In the genomic region with DNA sequence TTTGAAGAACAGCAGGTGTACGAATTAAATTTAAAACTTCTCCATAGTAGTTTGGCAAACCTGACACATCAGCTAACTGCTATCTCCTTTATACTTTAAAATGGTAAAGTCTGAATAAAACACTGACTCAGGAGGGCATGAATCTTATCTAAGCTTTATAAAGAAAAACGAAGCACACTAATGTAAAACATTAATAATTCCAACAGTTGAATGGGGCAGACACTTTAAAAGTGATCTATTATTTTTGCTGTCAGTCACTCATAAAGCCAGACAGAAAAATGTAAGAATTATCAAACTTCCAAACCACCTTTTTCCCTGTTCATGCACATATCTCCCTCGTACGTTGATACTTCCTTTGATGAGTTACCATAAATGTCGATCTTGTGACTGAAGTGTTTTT, we compare ENCODE assay signal across 10 cellular contexts. TPM values are rescaled to one million over a fixed set of nuclear protein-coding genes. Genes with fewer than 3 reads are reported as not detected.
A peak's percentile ranks its signal among the peaks of the same experiment; 100 is the strongest.
DNase-seq lines count a peak whose midpoint lies in the region; ATAC-seq, FAIRE-seq and TF ChIP-seq lines count a peak whose summit lies in the region.
"Had no signal": no experiment of that assay in that cellular context is flagged by ENCODE, and none has a peak within 500 bp of the region (broad histone marks: within the 10 kb centered on the region; RNA-seq: fewer than 3 reads in every experiment).

No MANE protein-coding gene starts in this region.

- peak overlapping the region; percentile 3 for H3K27ac Mint-ChIP-seq in activated CD4-positive, alpha-beta memory T cell treated with anti-CD3 and anti-CD28 coated beads for 36 hours

- DNase-seq in HL-60 (ENCODE audit: low read depth in 1 of 2, low spot score in 1 of 2): no peak
- DNase-seq in activated CD4-positive, alpha-beta memory T cell treated with anti-CD3 and anti-CD28 coated beads for 36 hours: no peak
- DNase-seq in fibroblast of villous mesenchyme (ENCODE audit: low read depth): no peak
- no peak for DNase-seq in GM12892 (ENCODE audit: insufficient read length)
- no peak for DNase-seq in 8988T
- DNase-seq: anterior cingulate cortex, RPMI8226 had no signal

- H3K27me3 ChIP-seq in HL-60 (ENCODE audit: insufficient read depth, poor library complexity, severe bottlenecking): no peaks in the 10 kb centered on the region

- H3K4me3 ChIP-seq in HL-60 (replicated peaks; ENCODE audit: insufficient read depth, low read length) (peak overlapping the region; percentile 79), fibroblast of villous mesenchyme (ENCODE audit: low read depth, low read length) (peak overlapping the region; percentile 100), skin epidermis (peak overlapping the region in 5 of 7 experiments; percentile 59 to 88 (median 83))

- ATAC-seq in GM21619 (IDR thresholded peaks at IDR 0.05; ENCODE audit: unreplicated experiment): no peak
- ATAC-seq: left lobe of liver had no signal

- H3K27ac ChIP-seq in HL-60 (replicated peaks) (no peak overlapping the region), skin epidermis (peak overlapping the region in 1 of 21 experiments; percentile 99)

- no peaks in the 10 kb centered on the region for H3K27me3 Mint-ChIP-seq in activated CD4-positive, alpha-beta memory T cell treated with anti-CD3 and anti-CD28 coated beads for 36 hours

- POLR2A ChIA-PET in activated CD4-positive, alpha-beta memory T cell treated with anti-CD3 and anti-CD28 coated beads for 36 hours (lab: Charles Lee): interaction anchor here (0.6 kb wide), 1 partner anchor 211 kb away, joined by 4 read pairs; no protein-coding TSS in a partner anchor

- no peak for FAIRE-seq in GM12892 (lab: Jason Lieb, UNC)

- CTCF ChIA-PET in activated CD4-positive, alpha-beta memory T cell treated with anti-CD3 and anti-CD28 coated beads for 36 hours (lab: Charles Lee): no interaction called here

- TF ChIP-seq POLR2A in GM12892 (IDR thresholded peaks at IDR 0.05; ENCODE audit: low read depth, low read length): no peak

- H3K9me3 Mint-ChIP-seq in activated CD4-positive, alpha-beta memory T cell treated with anti-CD3 and anti-CD28 coated beads for 36 hours: no peaks in the 10 kb centered on the region

- TF ChIP-seq CTCF in HL-60 (IDR thresholded peaks at IDR 0.05; ENCODE audit: insufficient read depth, low read length) (no peak), fibroblast of villous mesenchyme (IDR thresholded peaks at IDR 0.05; ENCODE audit: insufficient read depth, low read depth, low read length) (no peak)

- peaks cover 48% of the 10 kb centered on the region for H3K4me1 Mint-ChIP-seq in activated CD4-positive, alpha-beta memory T cell treated with anti-CD3 and anti-CD28 coated beads for 36 hours (ENCODE audit: low read depth)

- intact Hi-C loops in activated CD4-positive, alpha-beta memory T cell treated with anti-CD3 and anti-CD28 coated beads for 36 hours (cut with micrococcal nuclease): no loop called here

- H3K36me3 Mint-ChIP-seq in activated CD4-positive, alpha-beta memory T cell treated with anti-CD3 and anti-CD28 coated beads for 36 hours: peaks cover 15% of the 10 kb centered on the region

- peak overlapping the region; percentile 23 for H3K4me3 Mint-ChIP-seq in activated CD4-positive, alpha-beta memory T cell treated with anti-CD3 and anti-CD28 coated beads for 36 hours

RNA-seq across cellular contexts. Expression of a gene that starts 2.6 kb away (rescaled TPM):
- 10 to 100 TPM; 66.6 to 68.8 TPM for total RNA-seq in activated CD4-positive, alpha-beta memory T cell treated with anti-CD3 and anti-CD28 coated beads for 36 hours
- 365 and 531 TPM in 2 replicates for total RNA-seq in fibroblast of villous mesenchyme
- polyA plus RNA-seq in GM12892 (2012; ENCODE audit: missing spikeins): 83.8 TPM

RNA-seq across cellular contexts. Expression of a gene that starts 38.5 kb away (rescaled TPM):
- 10 to 100 TPM; 20.7 to 21.9 TPM for total RNA-seq in activated CD4-positive, alpha-beta memory T cell treated with anti-CD3 and anti-CD28 coated beads for 36 hours
- total RNA-seq in fibroblast of villous mesenchyme: 19.0 and 25.0 TPM in 2 replicates
- polyA plus RNA-seq in GM12892 (2012; ENCODE audit: missing spikeins): 7.6 TPM

RNA-seq across cellular contexts. Expression of a gene that starts 50.4 kb away (rescaled TPM):
- total RNA-seq in activated CD4-positive, alpha-beta memory T cell treated with anti-CD3 and anti-CD28 coated beads for 36 hours: under 1 TPM in 1 of 2 experiments, not detected in 1; 0.14 TPM
- total RNA-seq in fibroblast of villous mesenchyme: under 0.01 TPM in 2 replicates
- polyA plus RNA-seq in GM12892 (2012; ENCODE audit: missing spikeins): 0.17 TPM
